8 cellular contexts compared by ENCODE assay signal in the genomic region with DNA sequence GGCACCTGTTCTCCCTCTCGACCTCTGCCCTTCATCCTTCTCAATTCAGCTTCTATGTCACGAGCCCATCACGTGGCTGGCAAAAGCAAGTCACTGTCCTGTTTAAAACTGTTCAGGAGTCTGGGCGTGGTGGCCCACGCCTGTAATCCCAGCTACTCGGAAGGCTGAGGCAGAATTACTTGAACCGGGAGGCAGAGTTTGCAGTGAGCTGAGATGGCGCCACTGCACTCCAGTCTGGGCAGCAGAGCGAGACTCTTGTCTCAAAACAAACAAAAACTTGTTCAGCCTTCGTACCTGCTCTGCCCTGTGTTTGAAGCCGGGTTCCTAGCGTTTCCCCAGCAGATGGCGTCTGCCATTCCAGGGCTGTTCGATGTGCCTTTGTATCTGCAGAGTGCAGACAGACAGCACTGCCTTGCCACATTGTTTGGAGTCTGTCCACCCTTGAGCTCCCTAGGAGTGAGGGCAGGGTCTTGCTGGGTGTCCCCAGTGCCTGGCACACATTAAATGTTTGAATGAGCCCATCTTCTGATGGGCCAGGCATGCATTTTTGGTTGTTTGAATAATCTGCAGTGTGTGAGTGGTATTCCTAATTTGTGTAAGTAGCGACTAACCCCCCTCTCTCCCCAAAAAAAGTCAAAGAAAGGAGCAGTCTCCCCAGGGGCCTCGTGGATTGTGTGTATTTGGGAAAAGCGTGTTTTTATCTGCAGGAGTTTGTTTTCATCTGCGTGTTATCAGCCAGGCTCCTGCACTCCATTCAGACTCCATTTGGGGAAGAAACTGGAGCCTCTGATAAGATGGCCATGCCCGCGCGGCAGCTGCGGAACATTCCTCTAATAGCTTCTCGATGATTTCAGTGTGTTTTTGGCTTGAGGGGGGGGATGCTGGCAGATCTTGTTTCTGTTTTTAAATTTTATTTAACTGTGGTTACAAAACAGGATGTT.
DNase-seq lines count a peak whose midpoint lies in the region; ATAC-seq and TF ChIP-seq lines count a peak whose summit lies in the region.

No MANE protein-coding gene starts in this region.

- TF ChIP-seq CTCF in GM12865 (IDR thresholded peaks at IDR 0.05; ENCODE audit: insufficient read depth, low read depth, low read length, missing control alignments) = peak; percentile 8
- TF ChIP-seq CTCF in thoracic aorta (IDR thresholded peaks at IDR 0.05) = no peak

- ATAC-seq in thoracic aorta (ENCODE audit: insufficient number of reproducible peaks, low FRiP score, low read depth) = peak; percentile 38
- no peak for ATAC-seq in GM21526 (IDR thresholded peaks at IDR 0.05; ENCODE audit: low FRiP score, unreplicated experiment)
- no peak for ATAC-seq in HG02763 (IDR thresholded peaks at IDR 0.05; ENCODE audit: unreplicated experiment)

- peak overlapping the region; percentile 72 to 82 for H3K27ac ChIP-seq in thoracic aorta

- H3K9me3 ChIP-seq in thoracic aorta = no peaks in the 10 kb centered on the region

- no peak overlapping the region for H3K4me3 ChIP-seq in GM12865 (ENCODE audit: low read depth, low read length)
- peak overlapping the region; percentile 54 for H3K4me3 ChIP-seq in thoracic aorta

- H3K4me1 ChIP-seq in thoracic aorta (ENCODE audit: control insufficient read depth in 1 of 2, low read depth in 2 of 2) = peaks cover 16 to 24% of the 10 kb centered on the region in 2 donors

- no peaks in the 10 kb centered on the region for H3K27me3 ChIP-seq in thoracic aorta (replicated peaks; ENCODE audit: insufficient read depth)

- peaks cover 7% of the 10 kb centered on the region for H3K36me3 ChIP-seq in thoracic aorta

- DNase-seq in AG08396 (ENCODE audit: low spot score) = peak; percentile 86
- no peak for DNase-seq in GM12865 (ENCODE audit: low read depth)
- peak; percentile 77 for DNase-seq in NCI-H226
- peak; percentile 83 for DNase-seq in astrocyte of the hippocampus (ENCODE audit: low read depth, low spot score)
- DNase-seq in islet precursor cell = peak; percentile 90
- no peak for DNase-seq in thoracic aorta (ENCODE audit: low spot score)

Comparison
In these comparisons a context has a peak if more than half of its experiments do, and no peak if none do; other contexts are left out.
1. DNase-seq: peak in AG08396 (single experiment), NCI-H226 (single experiment), astrocyte of the hippocampus (single experiment) and islet precursor cell (single experiment); none in GM12865 (single experiment) and thoracic aorta (single experiment).